9 cellular contexts compared by ENCODE assay signal in the genomic region with DNA sequence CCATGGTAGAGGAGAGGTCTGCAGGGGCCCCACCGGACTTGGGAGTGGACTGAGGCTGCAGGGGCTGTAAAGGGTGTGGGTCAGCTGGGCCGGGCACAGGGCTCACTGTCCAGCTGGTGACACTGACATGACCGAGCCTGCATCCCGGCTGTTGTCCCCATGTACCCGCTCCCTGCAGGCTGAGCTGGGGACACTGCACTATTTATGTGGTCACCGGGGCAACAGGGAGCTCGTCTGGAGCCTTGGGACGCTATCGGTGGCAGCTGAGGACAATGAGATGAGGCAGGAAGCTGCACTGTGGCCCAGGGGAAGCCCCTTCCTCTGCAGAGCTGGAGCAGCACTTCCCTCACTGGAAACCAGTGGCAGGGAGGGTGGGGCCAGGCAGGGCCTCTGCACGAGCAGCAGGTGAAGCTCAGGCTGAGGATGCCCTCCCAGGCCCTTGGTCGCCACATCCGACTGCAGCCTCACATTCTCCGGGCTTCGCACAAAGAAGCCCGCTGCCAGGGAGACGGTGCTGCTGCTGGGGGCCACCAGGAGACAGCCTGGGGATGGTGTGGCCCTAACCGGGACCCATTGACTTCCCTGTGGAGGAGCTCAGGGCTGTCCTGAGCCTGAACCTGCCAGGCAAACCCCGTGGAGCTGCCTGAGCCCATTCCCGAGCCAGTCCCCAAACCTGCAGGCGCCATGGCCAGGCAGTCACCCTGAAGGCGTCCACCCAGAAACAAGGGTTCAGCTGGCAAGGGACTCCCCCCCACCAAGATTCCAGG. TPM values are rescaled to one million over a fixed set of nuclear protein-coding genes. Genes with fewer than 3 reads are reported as not detected.
DNase-seq lines count a peak whose midpoint lies in the region; ATAC-seq and TF ChIP-seq lines count a peak whose summit lies in the region.
"Had no signal": no experiment of that assay in that cellular context is flagged by ENCODE, and none has a peak within 500 bp of the region (broad histone marks: within the 10 kb centered on the region; RNA-seq: fewer than 3 reads in every experiment).

No MANE protein-coding gene starts in this region.

- H3K18ac ChIP-seq in trophoblast cell (ENCODE audit: low read length) = no peak overlapping the region

- no peak overlapping the region for H2BK12ac ChIP-seq in trophoblast cell (ENCODE audit: low read length)

- H3K9me3 Mint-ChIP-seq in glutamatergic neuron (ENCODE audit: unreplicated experiment) = peaks cover 22% of the 10 kb centered on the region
- H3K9me3 Mint-ChIP-seq: immature natural killer cell had no signal

- no peaks in the 10 kb centered on the region for H3K36me3 ChIP-seq in trophoblast cell (ENCODE audit: control insufficient read depth in 1 of 2, insufficient read depth in 2 of 2, low read length in 2 of 2)

- H4K8ac ChIP-seq in trophoblast cell (ENCODE audit: low read depth, low read length) = no peak overlapping the region

- peaks cover 5 to 6% of the 10 kb centered on the region in 2 experiments for H3K4me1 ChIP-seq in trophoblast cell (ENCODE audit: control insufficient read depth in 1 of 2, insufficient read depth in 2 of 2, low read length in 2 of 2)

- no peak overlapping the region for H3K27ac Mint-ChIP-seq in glutamatergic neuron (ENCODE audit: unreplicated experiment)

- no CpG with 5 or more reads among the region's 21 CpGs for WGBS in trophoblast cell (ENCODE audit: extremely low coverage, insufficient coverage, insufficient read length)

- no peak overlapping the region for H2BK5ac ChIP-seq in trophoblast cell (ENCODE audit: low read depth, low read length, poor library complexity)

- H2AFZ ChIP-seq in trophoblast cell (ENCODE audit: insufficient read depth, low read length, poor library complexity) = no peak overlapping the region

- H2BK120ac ChIP-seq in trophoblast cell (ENCODE audit: insufficient read depth, low read length, poor library complexity) = no peak overlapping the region

- peaks cover 15% of the 10 kb centered on the region for H3K9me3 ChIP-seq in trophoblast cell (ENCODE audit: insufficient read depth, low read depth, low read length)

- no peaks in the 10 kb centered on the region for H3K79me1 ChIP-seq in trophoblast cell (ENCODE audit: low read length)

- DNase-seq in ELF-1 (ENCODE audit: low read depth, low spot score) = peak; percentile 88
- DNase-seq in glutamatergic neuron = peak; percentile 63
- DNase-seq in trophoblast cell = peak; percentile 35 to 88
- DNase-seq in KG1 (lab: John Stamatoyannopoulos, UW) = no peak
- no peak for DNase-seq in NCI-H82 (lab: John Stamatoyannopoulos, UW)
- DNase-seq: immature natural killer cell had no signal

- no peak overlapping the region for H3K4me3 ChIP-seq in trophoblast cell (ENCODE audit: low read depth, low read length)

- peak; percentile 8; the same call in 1 of the 3 replicates for ATAC-seq in SK-N-SH treated with all-trans-retinoic acid at 6 μM for 48 hours
- no peak for ATAC-seq in GM21825 (IDR thresholded peaks at IDR 0.05; ENCODE audit: unreplicated experiment)
- no peak for ATAC-seq in GM18868 (IDR thresholded peaks at IDR 0.05; ENCODE audit: unreplicated experiment)

- no peak overlapping the region for H3K4me3 Mint-ChIP-seq in glutamatergic neuron (ENCODE audit: unreplicated experiment)
- H3K4me3 Mint-ChIP-seq: immature natural killer cell had no signal

- H3K27me3 ChIP-seq in trophoblast cell (ENCODE audit: insufficient read depth, low read length) = no peaks in the 10 kb centered on the region

- H3K4me2 ChIP-seq in trophoblast cell (ENCODE audit: low read length) = no peak overlapping the region

- H4K91ac ChIP-seq in trophoblast cell (ENCODE audit: low read depth, low read length) = no peak overlapping the region

- no peak overlapping the region for H3K27ac ChIP-seq in trophoblast cell (ENCODE audit: low read depth, low read length)

- H3K14ac ChIP-seq in trophoblast cell (ENCODE audit: low read length) = no peak overlapping the region

- H3K36me3 Mint-ChIP-seq in glutamatergic neuron (ENCODE audit: unreplicated experiment) = peaks cover 11% of the 10 kb centered on the region
- H3K36me3 Mint-ChIP-seq: immature natural killer cell had no signal

- peaks cover 22% of the 10 kb centered on the region for H3K4me1 Mint-ChIP-seq in glutamatergic neuron (ENCODE audit: low read depth, unreplicated experiment)

- TF ChIP-seq CTCF in glutamatergic neuron (IDR thresholded peaks at IDR 0.05; ENCODE audit: partially characterized antibody, unreplicated experiment) = no peak

- no peak overlapping the region for H3K9ac ChIP-seq in trophoblast cell (ENCODE audit: low read length)

- H2AK5ac ChIP-seq in trophoblast cell (ENCODE audit: low read length) = no peak overlapping the region

- no peak overlapping the region for H4K12ac ChIP-seq in trophoblast cell (ENCODE audit: low read depth, low read length)

- no peak overlapping the region for H3K23ac ChIP-seq in trophoblast cell (ENCODE audit: low read length)

- H3K4ac ChIP-seq in trophoblast cell (ENCODE audit: low read depth, low read length) = no peak overlapping the region

- H3K79me2 ChIP-seq in trophoblast cell (ENCODE audit: control insufficient read depth, insufficient read depth, low read length, poor library complexity) = no peaks in the 10 kb centered on the region

- H3K27me3 Mint-ChIP-seq in glutamatergic neuron (ENCODE audit: unreplicated experiment) = peaks cover 16% of the 10 kb centered on the region

TF ChIP-seq in SK-N-SH treated with all-trans-retinoic acid at 6 μM for 48 hours, 23 proteins besides CTCF, POLR2A, EP300 and RAD21 (continues in another document):
- no peak for TF ChIP-seq BACH2 (CRISPR knock-in tag; IDR thresholded peaks at IDR 0.05; ENCODE audit: borderline replicate concordance)
- no peak for TF ChIP-seq CSDC2 (CRISPR knock-in tag; IDR thresholded peaks at IDR 0.05)
- TF ChIP-seq ZFP30 (CRISPR knock-in tag; IDR thresholded peaks at IDR 0.05) = no peak
- TF ChIP-seq, protein P1, sequence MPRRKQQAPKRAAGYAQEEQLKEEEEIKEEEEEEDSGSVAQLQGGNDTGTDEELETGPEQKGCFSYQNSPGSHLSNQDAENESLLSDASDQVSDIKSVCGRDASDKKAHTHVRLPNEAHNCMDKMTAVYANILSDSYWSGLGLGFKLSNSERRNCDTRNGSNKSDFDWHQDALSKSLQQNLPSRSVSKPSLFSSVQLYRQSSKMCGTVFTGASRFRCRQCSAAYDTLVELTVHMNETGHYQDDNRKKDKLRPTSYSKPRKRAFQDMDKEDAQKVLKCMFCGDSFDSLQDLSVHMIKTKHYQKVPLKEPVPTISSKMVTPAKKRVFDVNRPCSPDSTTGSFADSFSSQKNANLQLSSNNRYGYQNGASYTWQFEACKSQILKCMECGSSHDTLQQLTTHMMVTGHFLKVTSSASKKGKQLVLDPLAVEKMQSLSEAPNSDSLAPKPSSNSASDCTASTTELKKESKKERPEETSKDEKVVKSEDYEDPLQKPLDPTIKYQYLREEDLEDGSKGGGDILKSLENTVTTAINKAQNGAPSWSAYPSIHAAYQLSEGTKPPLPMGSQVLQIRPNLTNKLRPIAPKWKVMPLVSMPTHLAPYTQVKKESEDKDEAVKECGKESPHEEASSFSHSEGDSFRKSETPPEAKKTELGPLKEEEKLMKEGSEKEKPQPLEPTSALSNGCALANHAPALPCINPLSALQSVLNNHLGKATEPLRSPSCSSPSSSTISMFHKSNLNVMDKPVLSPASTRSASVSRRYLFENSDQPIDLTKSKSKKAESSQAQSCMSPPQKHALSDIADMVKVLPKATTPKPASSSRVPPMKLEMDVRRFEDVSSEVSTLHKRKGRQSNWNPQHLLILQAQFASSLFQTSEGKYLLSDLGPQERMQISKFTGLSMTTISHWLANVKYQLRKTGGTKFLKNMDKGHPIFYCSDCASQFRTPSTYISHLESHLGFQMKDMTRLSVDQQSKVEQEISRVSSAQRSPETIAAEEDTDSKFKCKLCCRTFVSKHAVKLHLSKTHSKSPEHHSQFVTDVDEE (CRISPR knock-in tag; IDR thresholded peaks at IDR 0.05) = no peak
- TF ChIP-seq ARNTL (CRISPR knock-in tag; IDR thresholded peaks at IDR 0.05; ENCODE audit: borderline replicate concordance, low read depth) = no peak
- TF ChIP-seq ESRRG (CRISPR knock-in tag; IDR thresholded peaks at IDR 0.05) = no peak
- TF ChIP-seq ZNF70 (CRISPR knock-in tag; IDR thresholded peaks at IDR 0.05) = no peak
- TF ChIP-seq, protein P2, sequence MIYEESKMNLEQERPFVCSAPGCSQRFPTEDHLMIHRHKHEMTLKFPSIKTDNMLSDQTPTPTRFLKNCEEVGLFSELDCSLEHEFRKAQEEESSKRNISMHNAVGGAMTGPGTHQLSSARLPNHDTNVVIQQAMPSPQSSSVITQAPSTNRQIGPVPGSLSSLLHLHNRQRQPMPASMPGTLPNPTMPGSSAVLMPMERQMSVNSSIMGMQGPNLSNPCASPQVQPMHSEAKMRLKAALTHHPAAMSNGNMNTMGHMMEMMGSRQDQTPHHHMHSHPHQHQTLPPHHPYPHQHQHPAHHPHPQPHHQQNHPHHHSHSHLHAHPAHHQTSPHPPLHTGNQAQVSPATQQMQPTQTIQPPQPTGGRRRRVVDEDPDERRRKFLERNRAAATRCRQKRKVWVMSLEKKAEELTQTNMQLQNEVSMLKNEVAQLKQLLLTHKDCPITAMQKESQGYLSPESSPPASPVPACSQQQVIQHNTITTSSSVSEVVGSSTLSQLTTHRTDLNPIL (CRISPR knock-in tag; IDR thresholded peaks at IDR 0.05; ENCODE audit: low read depth) = no peak
- TF ChIP-seq ZFP3 (CRISPR knock-in tag; IDR thresholded peaks at IDR 0.05) = no peak
- no peak for TF ChIP-seq ISL1 (CRISPR knock-in tag; IDR thresholded peaks at IDR 0.05)
- TF ChIP-seq, protein P3, sequence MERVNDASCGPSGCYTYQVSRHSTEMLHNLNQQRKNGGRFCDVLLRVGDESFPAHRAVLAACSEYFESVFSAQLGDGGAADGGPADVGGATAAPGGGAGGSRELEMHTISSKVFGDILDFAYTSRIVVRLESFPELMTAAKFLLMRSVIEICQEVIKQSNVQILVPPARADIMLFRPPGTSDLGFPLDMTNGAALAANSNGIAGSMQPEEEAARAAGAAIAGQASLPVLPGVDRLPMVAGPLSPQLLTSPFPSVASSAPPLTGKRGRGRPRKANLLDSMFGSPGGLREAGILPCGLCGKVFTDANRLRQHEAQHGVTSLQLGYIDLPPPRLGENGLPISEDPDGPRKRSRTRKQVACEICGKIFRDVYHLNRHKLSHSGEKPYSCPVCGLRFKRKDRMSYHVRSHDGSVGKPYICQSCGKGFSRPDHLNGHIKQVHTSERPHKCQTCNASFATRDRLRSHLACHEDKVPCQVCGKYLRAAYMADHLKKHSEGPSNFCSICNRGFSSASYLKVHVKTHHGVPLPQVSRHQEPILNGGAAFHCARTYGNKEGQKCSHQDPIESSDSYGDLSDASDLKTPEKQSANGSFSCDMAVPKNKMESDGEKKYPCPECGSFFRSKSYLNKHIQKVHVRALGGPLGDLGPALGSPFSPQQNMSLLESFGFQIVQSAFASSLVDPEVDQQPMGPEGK (CRISPR knock-in tag; IDR thresholded peaks at IDR 0.05; ENCODE audit: borderline replicate concordance) = no peak

RNA-seq across cellular contexts. Expression of a gene that starts 26.4 kb away (rescaled TPM):
- total RNA-seq in glutamatergic neuron (ENCODE audit: unreplicated experiment) = 42.8 TPM
- polyA plus RNA-seq in trophoblast cell (2013) = 0.11 and 0.12 TPM in 2 replicates
- polyA plus RNA-seq: immature natural killer cell had no signal

Comparison
In these comparisons a context has a peak if more than half of its experiments do, and no peak if none do; other contexts are left out.
1. DNase-seq: peak in ELF-1 (single experiment), glutamatergic neuron (single experiment) and trophoblast cell (2 of 2); none in KG1 (single experiment) and NCI-H82 (single experiment).